ENCODE assay signal across 1 cellular context in genomic region chr5:120436996-120437395, GRCh38.
TF ChIP-seq lines count a peak whose summit lies in the region.

No MANE protein-coding gene starts in this region.

TF ChIP-seq in IMR-90, 13 proteins besides CTCF, POLR2A, EP300 and RAD21:
- TF ChIP-seq MAZ (IDR thresholded peaks at IDR 0.05; ENCODE audit: borderline replicate concordance, low read depth, low read length) (no peak), FOS (IDR thresholded peaks at IDR 0.05; ENCODE audit: low read depth, low read length) (no peak), MAFK (IDR thresholded peaks at IDR 0.05; ENCODE audit: low read depth, low read length) (no peak), RFX5 (IDR thresholded peaks at IDR 0.05; ENCODE audit: low read depth, low read length) (no peak), SMC3 (IDR thresholded peaks at IDR 0.05; ENCODE audit: low read depth, low read length) (no peak), NFE2L2 (IDR thresholded peaks at IDR 0.05; ENCODE audit: low read depth, low read length) (no peak), CHD1 (IDR thresholded peaks at IDR 0.05; ENCODE audit: low read depth, low read length) (no peak), ELK1 (IDR thresholded peaks at IDR 0.05; ENCODE audit: borderline replicate concordance, low read depth, low read length) (no peak), BHLHE40 (IDR thresholded peaks at IDR 0.05; ENCODE audit: low read depth, low read length) (no peak), RCOR1 (IDR thresholded peaks at IDR 0.05; ENCODE audit: insufficient replicate concordance, low read length) (no peak)
